In the genomic region with DNA sequence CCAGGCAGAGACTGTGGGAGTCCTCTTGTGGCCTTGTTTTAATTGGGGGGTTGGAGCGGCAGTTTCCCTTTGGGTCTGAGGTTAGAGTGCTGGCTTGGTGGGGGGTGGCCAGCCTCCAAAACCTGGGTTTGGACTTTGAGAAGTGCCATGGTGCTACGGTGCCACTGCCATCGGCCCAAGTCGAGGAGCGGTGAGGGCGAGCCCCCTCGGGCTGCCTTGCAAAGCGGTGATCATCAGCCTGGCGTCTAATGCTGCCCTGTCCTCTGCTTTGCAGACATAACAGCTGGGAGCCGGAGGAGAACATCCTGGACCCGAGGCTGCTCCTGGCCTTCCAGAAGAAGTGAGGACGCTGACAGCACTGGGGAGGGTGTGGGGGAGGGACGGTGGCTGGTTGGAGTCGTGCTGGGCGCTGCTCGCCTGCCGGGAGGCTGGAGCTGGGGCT, we compare ENCODE assay signal across 9 cellular contexts. TPM values are rescaled to one million over a fixed set of nuclear protein-coding genes. Genes with fewer than 3 reads are reported as not detected.
A peak's percentile ranks its signal among the peaks of the same experiment; 100 is the strongest.
DNase-seq lines count a peak whose midpoint lies in the region; ATAC-seq and TF ChIP-seq lines count a peak whose summit lies in the region.
"Had no signal": no experiment of that assay in that cellular context is flagged by ENCODE, and none has a peak within 500 bp of the region (broad histone marks: within the 10 kb centered on the region; RNA-seq: fewer than 3 reads in every experiment).

No MANE protein-coding gene starts in this region.

- H3K79me2 ChIP-seq in KMS-11 (ENCODE audit: insufficient read depth, low read depth) (0 out of 2 replicates have a peak, but pooled peaks cover 5% of the 10 kb centered on the region), mammary epithelial cell (ENCODE audit: insufficient read depth, low read length) (no peaks in the 10 kb centered on the region)

- ATAC-seq in naive thymus-derived CD4-positive, alpha-beta T cell, result no peak
- ATAC-seq in HG02852 (IDR thresholded peaks at IDR 0.05; ENCODE audit: unreplicated experiment), result no peak
- ATAC-seq in HG03469 (IDR thresholded peaks at IDR 0.05; ENCODE audit: unreplicated experiment), result no peak
- no peak for ATAC-seq in HG03439 (IDR thresholded peaks at IDR 0.05; ENCODE audit: unreplicated experiment)

- H3K9me3 Mint-ChIP-seq in CD14-positive monocyte, result peaks cover 0 to 6% (median 3%) of the 10 kb centered on the region in 7 donors
- peaks cover 0 to 1% (median 0%) of the 10 kb centered on the region in 11 donors for H3K9me3 Mint-ChIP-seq in naive thymus-derived CD4-positive, alpha-beta T cell

- POLR2A ChIA-PET in naive thymus-derived CD4-positive, alpha-beta T cell (lab: Charles Lee), result interaction anchor here (0.6 to 1.0 kb wide), 3 partner anchors 17 to 218 kb away, joined by 3 to 5 read pairs (median 4); a partner anchor contains a TSS

- H3K27ac ChIP-seq in KMS-11 (no peak overlapping the region), mammary epithelial cell (ENCODE audit: insufficient read depth, low read depth, low read length) (no peak overlapping the region)
- no peak overlapping the region for H3K27ac ChIP-seq in naive thymus-derived CD4-positive, alpha-beta T cell (ENCODE audit: low read depth, low read length)
- H3K27ac ChIP-seq: HL-60 had no signal

- WGBS in mammary epithelial cell (ENCODE audit: low coverage, missing lambda C conversion rate), result 32% methylated on average over 13 of the region's 17 CpGs

- no TSS peak for BruUV-seq in mammary epithelial cell (replicated peaks; lab: Mats Ljungman, UMichigan)

- H3K4me2 ChIP-seq in KMS-11, result peak overlapping the region; percentile 40
- peak overlapping the region; percentile 92 for H3K4me2 ChIP-seq in mammary epithelial cell (ENCODE audit: insufficient read depth, low read depth, low read length)

- peaks cover 33% of the 10 kb centered on the region for H3K27me3 ChIP-seq in KMS-11 (ENCODE audit: insufficient read depth, low read depth)
- peaks cover 2% of the 10 kb centered on the region for H3K27me3 ChIP-seq in mammary epithelial cell (ENCODE audit: insufficient read depth, low read length)
- peaks cover 11 to 26% of the 10 kb centered on the region in 2 donors for H3K27me3 ChIP-seq in naive thymus-derived CD4-positive, alpha-beta T cell (ENCODE audit: control insufficient read depth in 2 of 2, insufficient read depth in 2 of 2, low read length in 2 of 2)

- no peaks in the 10 kb centered on the region for H3K9me3 ChIP-seq in mammary epithelial cell (replicated peaks; ENCODE audit: insufficient read depth, low read length)
- H3K9me3 ChIP-seq in naive thymus-derived CD4-positive, alpha-beta T cell (ENCODE audit: control insufficient read depth in 2 of 3, low read length in 3 of 3), result no peaks in the 10 kb centered on the region

- intact Hi-C loops in CD14-positive monocyte (cut with micrococcal nuclease), result no loop called here
- intact Hi-C loops in mammary epithelial cell (cut with micrococcal nuclease), result no loop called here
- intact Hi-C loops in naive thymus-derived CD4-positive, alpha-beta T cell (cut with micrococcal nuclease), result loop anchor here in 1 of 2 donors (2.0 to 5.0 kb wide), 2 partner anchors 18 to 33 kb away; a partner anchor contains a TSS

- H3K9ac ChIP-seq in KMS-11 (peak overlapping the region; percentile 42; the same call in 1 of the 2 replicates), mammary epithelial cell (ENCODE audit: insufficient read depth, low read length) (no peak overlapping the region)

- DNase-seq in CD14-positive monocyte (ENCODE audit: low spot score), result no peak
- no peak for DNase-seq in mammary epithelial cell
- no peak for DNase-seq in naive thymus-derived CD4-positive, alpha-beta T cell
- no peak for DNase-seq in NCI-H1105 treated with DMSO at 0.1 percent for 48 hours (lab: John Stamatoyannopoulos, UW)

- no peak overlapping the region for H3K27ac Mint-ChIP-seq in CD14-positive monocyte
- H3K27ac Mint-ChIP-seq in naive thymus-derived CD4-positive, alpha-beta T cell, result peak overlapping the region in 5 of 9 donors; percentile 32 to 81 (median 75)

- dilution Hi-C loops in mammary epithelial cell (cut with HindIII; ENCODE audit: low sequenced_read_pairs), result no loop called here

- peaks cover 37% of the 10 kb centered on the region for H3K4me1 Mint-ChIP-seq in CD14-positive monocyte
- H3K4me1 Mint-ChIP-seq in naive thymus-derived CD4-positive, alpha-beta T cell, result peaks cover 10 to 37% (median 24%) of the 10 kb centered on the region in 7 donors

- TF ChIP-seq CTCF in CD14-positive monocyte (IDR thresholded peaks at IDR 0.05), result no peak
- TF ChIP-seq CTCF in KMS-11 (conservative IDR thresholded peaks at IDR 0.05; ENCODE audit: low read depth, low read length), result no peak
- no peak for TF ChIP-seq CTCF in mammary epithelial cell (conservative IDR thresholded peaks at IDR 0.05 in 1 of 2, IDR thresholded peaks at IDR 0.05 in 1 of 2; ENCODE audit: extremely low read depth in 1 of 2, insufficient read depth in 1 of 2, low read depth in 1 of 2, low read length in 2 of 2)

- peak overlapping the region; percentile 91; the same call in 1 of the 2 replicates for H2AFZ ChIP-seq in KMS-11 (ENCODE audit: low read depth)
- peak overlapping the region; percentile 85 for H2AFZ ChIP-seq in mammary epithelial cell (ENCODE audit: low read depth, low read length)

- H4K20me1 ChIP-seq in KMS-11 (ENCODE audit: insufficient read depth) (no peaks in the 10 kb centered on the region), mammary epithelial cell (ENCODE audit: insufficient read depth, low read length) (no peaks in the 10 kb centered on the region)

- H3K4me1 ChIP-seq in KMS-11 (ENCODE audit: low read depth, poor library complexity, severe bottlenecking) (peaks cover 24% of the 10 kb centered on the region), mammary epithelial cell (ENCODE audit: insufficient read depth, low read length) (peaks cover 11% of the 10 kb centered on the region)
- peaks cover 7 to 10% of the 10 kb centered on the region in 2 donors for H3K4me1 ChIP-seq in naive thymus-derived CD4-positive, alpha-beta T cell (ENCODE audit: control insufficient read depth in 2 of 2, insufficient read depth in 2 of 2, low read length in 2 of 2)

- H3K36me3 Mint-ChIP-seq in CD14-positive monocyte, result peaks cover 8 to 12% of the 10 kb centered on the region in 2 donors
- no peaks in the 10 kb centered on the region for H3K36me3 Mint-ChIP-seq in naive thymus-derived CD4-positive, alpha-beta T cell

- CTCF ChIA-PET in mammary epithelial cell (lab: Charles Lee; ENCODE audit: low non-redundant PET), result no interaction called here
- CTCF ChIA-PET in naive thymus-derived CD4-positive, alpha-beta T cell (lab: Charles Lee), result no interaction called here

- H3K4me3 ChIP-seq in KMS-11 (IDR thresholded peaks at IDR 0.05; ENCODE audit: insufficient read depth, low read depth, low read length) (no peak overlapping the region), mammary epithelial cell (replicated peaks in 1 of 3; ENCODE audit: insufficient read depth in 1 of 3, low read depth in 2 of 3, low read length in 3 of 3) (peak overlapping the region in 2 of 3 experiments; percentile 64 to 70)
- H3K4me3 ChIP-seq in naive thymus-derived CD4-positive, alpha-beta T cell (ENCODE audit: low read length), result peak overlapping the region; percentile 13

- H3K36me3 ChIP-seq in KMS-11 (ENCODE audit: insufficient read depth) (no peaks in the 10 kb centered on the region), mammary epithelial cell (ENCODE audit: insufficient read depth, low read length) (no peaks in the 10 kb centered on the region)
- H3K36me3 ChIP-seq in naive thymus-derived CD4-positive, alpha-beta T cell (ENCODE audit: control insufficient read depth in 2 of 3, insufficient read depth in 3 of 3, low read length in 3 of 3), result no peaks in the 10 kb centered on the region

- peaks cover 52 to 80% (median 65%) of the 10 kb centered on the region in 3 donors for H3K27me3 Mint-ChIP-seq in CD14-positive monocyte (ENCODE audit: low read depth in 3 of 3)
- H3K27me3 Mint-ChIP-seq in naive thymus-derived CD4-positive, alpha-beta T cell, result peaks cover 61 to 83% (median 71%) of the 10 kb centered on the region in 5 donors

- peak overlapping the region; percentile 81 to 94 for H3K4me3 Mint-ChIP-seq in CD14-positive monocyte
- peak overlapping the region; percentile 80 to 92 (median 86) for H3K4me3 Mint-ChIP-seq in naive thymus-derived CD4-positive, alpha-beta T cell

- in situ Hi-C loops in mammary epithelial cell (cut with MboI; ENCODE audit: low sequenced_read_pairs in 2 of 2), result no loop called here

RNA-seq across cellular contexts. Expression of a gene that starts 1.2 kb away (rescaled TPM):
- polyA plus RNA-seq in CD14-positive monocyte, result under 1 TPM in 1 of 2 donors, not detected in 1; 0.09 TPM
- 1 to 10 TPM in 1 of 2 donors, under 1 TPM in 1; 0.67 to 3.8 TPM for total RNA-seq in mammary epithelial cell
- polyA plus RNA-seq in mammary epithelial cell, result 3.6 TPM
- 1.4 TPM for polyA minus RNA-seq in mammary epithelial cell
- 1 to 10 TPM in 1 of 5 experiments, under 1 TPM in 4; 0.24 to 4.4 (median 0.41) TPM for total RNA-seq in naive thymus-derived CD4-positive, alpha-beta T cell
- polyA plus RNA-seq in naive thymus-derived CD4-positive, alpha-beta T cell, result under 1 TPM in 1 of 2 donors, not detected in 1; 0.41 TPM

RNA-seq across cellular contexts. Expression of a gene that starts 17.8 kb away (rescaled TPM):
- polyA plus RNA-seq in CD14-positive monocyte (1 to 10 TPM; 2.5 TPM), mammary epithelial cell (0.34 TPM)
- 1 to 10 TPM; 4.5 to 5.4 TPM for total RNA-seq in mammary epithelial cell
- polyA minus RNA-seq in mammary epithelial cell, result not detected
- 10 to 100 TPM in 1 of 5 experiments, 1 to 10 TPM in 4; 2.4 to 11.9 (median 3.0) TPM for total RNA-seq in naive thymus-derived CD4-positive, alpha-beta T cell
- 1 to 10 TPM in 1 of 2 donors, under 1 TPM in 1; 0.96 to 1.9 TPM for polyA plus RNA-seq in naive thymus-derived CD4-positive, alpha-beta T cell

RNA-seq across cellular contexts. Expression of a gene that starts 48.4 kb away (rescaled TPM):
- polyA plus RNA-seq in CD14-positive monocyte, result not detected
- not detected for total RNA-seq in mammary epithelial cell
- polyA plus RNA-seq in mammary epithelial cell, result not detected
- polyA minus RNA-seq in mammary epithelial cell, result not detected
- not detected for total RNA-seq in naive thymus-derived CD4-positive, alpha-beta T cell
- polyA plus RNA-seq in naive thymus-derived CD4-positive, alpha-beta T cell, result under 1 TPM in 1 of 2 donors, not detected in 1; 0.12 TPM

Comparison
In these comparisons a context has a peak if more than half of its experiments do, and no peak if none do; other contexts are left out.
1. H3K27ac Mint-ChIP-seq: peak in naive thymus-derived CD4-positive, alpha-beta T cell (5 of 9); none in CD14-positive monocyte (0 of 7).